ENCODE assay signal across 8 cellular contexts in the genomic region with DNA sequence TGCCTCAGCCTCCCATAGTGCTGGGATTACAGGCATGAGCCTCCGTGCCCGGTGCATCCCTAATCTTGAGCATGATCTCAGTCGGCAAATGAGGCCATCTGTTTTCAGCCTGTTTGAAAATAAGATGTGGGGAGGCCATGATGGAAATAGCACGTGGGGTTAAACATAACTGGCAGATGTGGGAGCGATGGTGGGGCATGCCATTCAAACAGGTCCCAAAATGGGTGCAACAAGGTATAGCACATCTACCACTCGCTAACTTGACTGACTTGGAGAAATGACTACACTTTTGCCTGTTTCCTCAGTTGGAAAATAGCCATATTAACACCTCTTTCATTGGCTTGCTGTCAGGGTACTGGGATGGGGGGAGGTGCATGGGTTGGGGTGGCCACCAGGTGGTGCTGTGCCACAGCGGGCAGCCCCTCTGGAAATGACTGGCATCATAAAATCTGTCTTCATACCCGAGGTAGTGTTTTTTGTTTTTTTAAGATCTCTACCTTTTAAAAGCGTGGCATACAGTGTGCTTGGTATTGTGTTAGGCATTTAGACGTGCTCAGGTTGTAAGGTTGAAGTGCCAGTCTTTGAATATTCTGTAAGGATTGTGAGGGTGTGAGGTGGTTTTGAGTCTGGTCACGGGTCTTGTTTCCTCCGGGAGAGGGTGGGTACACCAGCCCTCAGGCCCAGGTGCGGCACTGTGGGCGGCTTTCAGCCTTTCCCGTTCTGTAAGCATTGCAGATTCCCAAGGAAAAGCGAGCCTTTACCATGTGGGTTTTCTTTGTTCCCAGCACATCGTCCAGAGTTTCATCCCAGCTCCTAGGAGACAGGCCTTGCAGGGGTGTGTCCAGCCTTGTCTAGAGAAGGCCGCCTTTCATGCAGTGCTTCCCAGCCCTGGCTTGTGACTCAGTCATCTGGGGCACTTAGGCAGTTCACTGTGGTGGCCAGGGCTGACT. TPM values are rescaled to one million over a fixed set of nuclear protein-coding genes. Genes with fewer than 3 reads are reported as not detected.
DNase-seq lines count a peak whose midpoint lies in the region; ATAC-seq and TF ChIP-seq lines count a peak whose summit lies in the region.

No MANE protein-coding gene starts in this region.

- peaks cover 0 to 64% (median 17%) of the 10 kb centered on the region in 4 donors for H3K4me1 ChIP-seq in Peyer's patch
- H3K4me1 ChIP-seq in fibroblast of lung (ENCODE audit: control insufficient read depth, extremely low read depth, insufficient read depth, low read length) = peaks cover 20% of the 10 kb centered on the region
- H3K4me1 ChIP-seq in neural progenitor cell = peaks cover 34% of the 10 kb centered on the region
- H3K4me1 ChIP-seq in stomach = peaks cover 43 to 89% (median 71%) of the 10 kb centered on the region in 4 donors

- peaks cover 39% of the 10 kb centered on the region for H3K36me3 Mint-ChIP-seq in HFFc6 (ENCODE audit: low read depth)
- H3K36me3 Mint-ChIP-seq in neural progenitor cell = peaks cover 7% of the 10 kb centered on the region

- no peak for TF ChIP-seq EP300 in stomach (IDR thresholded peaks at IDR 0.05)

- no peak for TF ChIP-seq POLR2A in Peyer's patch (IDR thresholded peaks at IDR 0.05)
- TF ChIP-seq POLR2A in stomach (IDR thresholded peaks at IDR 0.05) = no peak

- H3K9me3 ChIP-seq in Peyer's patch (no peaks in the 10 kb centered on the region), fibroblast of lung (ENCODE audit: control insufficient read depth, insufficient read depth, low read depth, low read length) (no peaks in the 10 kb centered on the region), neural progenitor cell (ENCODE audit: low read depth) (no peaks in the 10 kb centered on the region), stomach (no peaks in the 10 kb centered on the region)

- in situ Hi-C loops in Caki2 (cut with HindIII; ENCODE audit: low pct_unique_long_range_greater_than_20kb, low sequenced_read_pairs) = no loop called here

- H3K27ac Mint-ChIP-seq in HFFc6 (peak overlapping the region; percentile 83), neural progenitor cell (peak overlapping the region; percentile 98)

- H3K27me3 Mint-ChIP-seq in HFFc6 (ENCODE audit: insufficient read depth) (peaks cover 23% of the 10 kb centered on the region), neural progenitor cell (ENCODE audit: insufficient read depth, low read depth) (peaks cover 12% of the 10 kb centered on the region)

- H2AFZ ChIP-seq in fibroblast of lung (ENCODE audit: low read length) (no peak overlapping the region), neural progenitor cell (replicated peaks) (no peak overlapping the region)

- H3K27me3 ChIP-seq in Peyer's patch (no peaks in the 10 kb centered on the region), fibroblast of lung (ENCODE audit: control insufficient read depth, insufficient read depth, low read length) (peaks cover 4% of the 10 kb centered on the region), neural progenitor cell (peaks cover 40% of the 10 kb centered on the region), stomach (peaks cover 0 to 11% (median 0%) of the 10 kb centered on the region in 3 donors)

- H3K79me2 ChIP-seq in fibroblast of lung (ENCODE audit: control insufficient read depth, insufficient read depth, low read length) = peaks cover 31% of the 10 kb centered on the region
- peaks cover 31% of the 10 kb centered on the region for H3K79me2 ChIP-seq in neural progenitor cell (ENCODE audit: low read depth)

- TF ChIP-seq CTCF in HFFc6 (IDR thresholded peaks at IDR 0.05) (peak; percentile 98), Peyer's patch (IDR thresholded peaks at IDR 0.05) (peak; percentile 78 to 96 (median 88)), fibroblast of lung (conservative IDR thresholded peaks at IDR 0.05 in 1 of 2, IDR thresholded peaks at IDR 0.05 in 1 of 2; ENCODE audit: low read depth in 1 of 2, low read length in 2 of 2) (peak; percentile 90 to 99), neural progenitor cell (IDR thresholded peaks at IDR 0.05) (peak; percentile 99), stomach (IDR thresholded peaks at IDR 0.05) (peak in 6 of 7 experiments; percentile 33 to 98 (median 92))

- H3K9me3 Mint-ChIP-seq in HFFc6 (no peaks in the 10 kb centered on the region), neural progenitor cell (no peaks in the 10 kb centered on the region)

- DNase-seq in Caki2 (ENCODE audit: low read depth) (peak; percentile 72), HFFc6 (peak; percentile 61), Peyer's patch (peak; percentile 68 to 85 (median 72)), fibroblast of lung (ENCODE audit: low read depth in 2 of 2) (peak; percentile 62 to 77), neural progenitor cell (ENCODE audit: low spot score) (peak; percentile 67), stomach (peak; percentile 74)
- peak; percentile 73 for DNase-seq in activated T-helper 1 cell treated with anti-CD3 and anti-CD28 coated beads, Interleukin-2, amount 50 U/mL, for 16 hours (ENCODE audit: low read depth in 1 of 2, low spot score in 1 of 2)

- H3K4me3 ChIP-seq in Peyer's patch (no peak overlapping the region), fibroblast of lung (replicated peaks in 1 of 4; ENCODE audit: control extremely low read depth in 1 of 4, insufficient read depth in 1 of 4, low read depth in 3 of 4, low read length in 4 of 4) (no peak overlapping the region), neural progenitor cell (no peak overlapping the region), stomach (no peak overlapping the region)

- WGBS in stomach, 5 donors = 47 to 55% (median 49%) methylated on average over 18 of the region's 18 CpGs

- intact Hi-C loops in stomach (cut with DNase I; ENCODE audit: low total_unique reads) = loop anchor here (10.0 kb wide), 1 partner anchor 74 kb away; no protein-coding TSS in a partner anchor

- H3K27ac ChIP-seq in Peyer's patch (peak overlapping the region in 1 of 4 donors; percentile 11), fibroblast of lung (ENCODE audit: insufficient read depth, low read length) (peak overlapping the region; percentile 10), neural progenitor cell (no peak overlapping the region), stomach (no peak overlapping the region)

- H3K4me1 Mint-ChIP-seq in HFFc6 (ENCODE audit: low read depth) = peaks cover 70% of the 10 kb centered on the region
- peaks cover 56% of the 10 kb centered on the region for H3K4me1 Mint-ChIP-seq in neural progenitor cell

- no peak overlapping the region for H3K4me2 ChIP-seq in fibroblast of lung (ENCODE audit: extremely low read depth, insufficient read depth, low read length)
- H3K4me2 ChIP-seq in neural progenitor cell = peak overlapping the region; percentile 46

- H3K4me3 Mint-ChIP-seq in HFFc6 (no peak overlapping the region; the same call in 1 of the 2 replicates), neural progenitor cell (peak overlapping the region; percentile 63)

- H3K9ac ChIP-seq in fibroblast of lung (ENCODE audit: insufficient read depth, low read length) = no peak overlapping the region
- no peak overlapping the region for H3K9ac ChIP-seq in neural progenitor cell

- peaks cover 0 to 36% (median 0%) of the 10 kb centered on the region in 3 donors for H3K36me3 ChIP-seq in Peyer's patch
- H3K36me3 ChIP-seq in fibroblast of lung (ENCODE audit: control insufficient read depth, insufficient read depth, low read length) = peaks cover 6% of the 10 kb centered on the region
- H3K36me3 ChIP-seq in neural progenitor cell = peaks cover 8% of the 10 kb centered on the region
- peaks cover 42 to 52% (median 52%) of the 10 kb centered on the region in 4 donors for H3K36me3 ChIP-seq in stomach

- ATAC-seq in HG03025 (IDR thresholded peaks at IDR 0.05; ENCODE audit: low FRiP score, unreplicated experiment) = no peak

- H3F3A ChIP-seq in neural progenitor cell (ENCODE audit: low read depth) = peaks cover 73% of the 10 kb centered on the region

- H4K20me1 ChIP-seq in fibroblast of lung (ENCODE audit: control insufficient read depth, extremely low read depth, insufficient read depth, low read length) = no peaks in the 10 kb centered on the region
- H4K20me1 ChIP-seq in neural progenitor cell (ENCODE audit: low read depth) = peaks cover 77% of the 10 kb centered on the region

RNA-seq across cellular contexts. Expression of gene TTYH2, which starts 2.9 kb away (rescaled TPM):
- 1.2 and 13.3 TPM in 2 replicates for total RNA-seq in Caki2 (2014; rRNA removed; shearing (Covaris generic); ENCODE audit: low replicate concordance)
- total RNA-seq in HFFc6 (2021; fragmentation: NEBNext Ultra II Directional; extraction: Animal tissue kit (Norgen Biotek cat#: 25700)) = 1 to 10 TPM; 1.2 to 2.7 (median 1.9) TPM
- total RNA-seq in Peyer's patch (10 to 100 TPM in 1 of 4 donors, 1 to 10 TPM in 3; 1.2 to 24.8 (median 3.1) TPM), fibroblast of lung (0.77 and 0.99 TPM in 2 replicates), neural progenitor cell (ENCODE audit: low replicate concordance) (3.2 and 5.8 TPM in 2 replicates), stomach (10 to 100 TPM in 1 of 5 donors, 1 to 10 TPM in 3, under 1 TPM in 1; 0.58 to 17.9 (median 2.8) TPM)
- polyA plus RNA-seq in fibroblast of lung (0.75 and 1.2 TPM in 2 replicates), stomach (1 to 10 TPM; 1.2 to 1.8 (median 1.3) TPM)
- 1.0 and 1.1 TPM in 2 replicates for polyA plus RNA-seq in fibroblast of lung (2012)
- polyA minus RNA-seq in fibroblast of lung (ENCODE audit: low replicate concordance) = 3.9 and 10.2 TPM in 2 replicates

RNA-seq across cellular contexts. Expression of gene RPL38, which starts 7.0 kb away (rescaled TPM):
- 1,493 and 1,714 TPM in 2 replicates for total RNA-seq in Caki2 (2014; rRNA removed; shearing (Covaris generic); ENCODE audit: low replicate concordance)
- total RNA-seq in HFFc6 (2021; fragmentation: NEBNext Ultra II Directional; extraction: Animal tissue kit (Norgen Biotek cat#: 25700)) = 100 to 1,000 TPM; 660 to 867 (median 812) TPM
- total RNA-seq in Peyer's patch (100 to 1,000 TPM; 222 to 392 (median 289) TPM), fibroblast of lung (3,018 and 3,857 TPM in 2 replicates), neural progenitor cell (ENCODE audit: low replicate concordance) (343 and 393 TPM in 2 replicates), stomach (1,000 to 10,000 TPM in 1 of 5 donors, 100 to 1,000 TPM in 3, 10 to 100 TPM in 1; 37.7 to 1,270 (median 232) TPM)
- polyA plus RNA-seq in fibroblast of lung (1,185 and 1,255 TPM in 2 replicates), stomach (1,000 to 10,000 TPM; 1,436 to 1,839 (median 1,751) TPM)
- 3,263 and 3,420 TPM in 2 replicates for polyA plus RNA-seq in fibroblast of lung (2012)
- 75.5 and 104 TPM in 2 replicates for polyA minus RNA-seq in fibroblast of lung (ENCODE audit: low replicate concordance)
